8 cellular contexts compared by ENCODE assay signal in genomic region chr17:7549401-7550055, GRCh38. TPM values are rescaled to one million over a fixed set of nuclear protein-coding genes. Genes with fewer than 3 reads are reported as not detected.
DNase-seq lines count a peak whose midpoint lies in the region; ATAC-seq and TF ChIP-seq lines count a peak whose summit lies in the region.

No MANE protein-coding gene starts in this region.

- H3K27me3 Mint-ChIP-seq in neural crest cell (ENCODE audit: low read depth), result peaks cover 9% of the 10 kb centered on the region

- peak overlapping the region; percentile 70 for H3K4me3 Mint-ChIP-seq in neural crest cell

- H3K36me3 ChIP-seq in GM06990 (ENCODE audit: control insufficient read depth, insufficient read depth, low read length), result no peaks in the 10 kb centered on the region
- H3K36me3 ChIP-seq in esophagus (ENCODE audit: control insufficient read depth in 2 of 2, insufficient read depth in 2 of 2, low read length in 1 of 2), result no peaks in the 10 kb centered on the region

- H3K36me3 Mint-ChIP-seq in neural crest cell (ENCODE audit: low read depth), result no peaks in the 10 kb centered on the region

- no peaks in the 10 kb centered on the region for H3K27me3 ChIP-seq in GM06990 (replicated peaks; ENCODE audit: control insufficient read depth, insufficient read depth, low read length)
- H3K27me3 ChIP-seq in esophagus (ENCODE audit: control insufficient read depth in 1 of 2, insufficient read depth in 2 of 2, low read length in 2 of 2), result no peaks in the 10 kb centered on the region

- H3K27ac ChIP-seq in esophagus (ENCODE audit: low read depth in 2 of 2, low read length in 1 of 2), result peak overlapping the region; percentile 77 to 85

- H3K4me3 ChIP-seq in GM06990 (replicated peaks; ENCODE audit: low read depth, low read length) (peak overlapping the region; percentile 61), esophagus (ENCODE audit: low read depth in 1 of 2, low read length in 2 of 2) (peak overlapping the region; percentile 58 to 60)

- no peaks in the 10 kb centered on the region for H3K9me3 Mint-ChIP-seq in neural crest cell

- DNase-seq in GM06990 (ENCODE audit: extremely low read depth, insufficient read length), result no peak
- DNase-seq in activated CD4-positive, alpha-beta T cell treated with anti-CD3 and anti-CD28 coated beads, Interleukin-2, amount 50 U/mL, for 48 hours, result peak; percentile 52 to 59
- no peak for DNase-seq in neural crest cell (ENCODE audit: low read depth, low spot score)
- DNase-seq in NCI-H2029 treated with DMSO at 0.1 percent for 48 hours (lab: John Stamatoyannopoulos, UW), result no peak
- DNase-seq in GOT3 (lab: John Stamatoyannopoulos, UW), result no peak
- DNase-seq in NCI-H2227 (lab: John Stamatoyannopoulos, UW; ENCODE audit: unreplicated experiment), result no peak

- no peak for TF ChIP-seq CTCF in GM06990 (IDR thresholded peaks at IDR 0.05; ENCODE audit: insufficient read depth, low read length, poor library complexity, severe bottlenecking)
- no peak for TF ChIP-seq CTCF in neural crest cell (conservative IDR thresholded peaks at IDR 0.05)

- WGBS in esophagus, 2 donors, result 21 to 24% methylated on average over 20 of the region's 20 CpGs

- peak overlapping the region; percentile 32 for H3K27ac Mint-ChIP-seq in neural crest cell (ENCODE audit: unreplicated experiment)

- no peaks in the 10 kb centered on the region for H3K9me3 ChIP-seq in esophagus (ENCODE audit: control insufficient read depth in 2 of 2, insufficient read depth in 1 of 2, low read depth in 1 of 2, low read length in 1 of 2)

- ATAC-seq in GM18519 (IDR thresholded peaks at IDR 0.05; ENCODE audit: low FRiP score, unreplicated experiment), result no peak

- peaks cover 11% of the 10 kb centered on the region for H3K4me1 Mint-ChIP-seq in neural crest cell

- peaks cover 2 to 7% of the 10 kb centered on the region in 2 donors for H3K4me1 ChIP-seq in esophagus (ENCODE audit: control insufficient read depth in 2 of 2, insufficient read depth in 2 of 2, low read length in 1 of 2)

RNA-seq across cellular contexts. Expression of gene TNFSF12, which starts 0.7 kb away (rescaled TPM):
- polyA plus RNA-seq in esophagus, result 10 to 100 TPM in 1 of 2 donors, 1 to 10 TPM in 1; 8.0 to 13.0 TPM
- total RNA-seq in neural crest cell, result 4.1 and 5.4 TPM in 2 replicates

RNA-seq across cellular contexts. Expression of gene TNFSF13, which starts 9.0 kb away (rescaled TPM):
- 1 to 10 TPM; 5.4 to 5.6 TPM for polyA plus RNA-seq in esophagus
- 0.45 and 0.86 TPM in 2 replicates for total RNA-seq in neural crest cell

RNA-seq across cellular contexts. Expression of gene SENP3, which starts 12.2 kb away (rescaled TPM):
- 10 to 100 TPM; 21.6 to 33.6 TPM for polyA plus RNA-seq in esophagus
- 83.7 and 85.7 TPM in 2 replicates for total RNA-seq in neural crest cell

RNA-seq across cellular contexts. Expression of gene CD68, which starts 29.9 kb away (rescaled TPM):
- polyA plus RNA-seq in esophagus, result 10 to 100 TPM; 30.5 to 62.4 TPM
- total RNA-seq in neural crest cell, result 0.49 and 1.6 TPM in 2 replicates

RNA-seq across cellular contexts. Expression of gene MPDU1, which starts 34.1 kb away (rescaled TPM):
- polyA plus RNA-seq in esophagus, result 10 to 100 TPM; 56.9 to 60.0 TPM
- 74.4 and 83.7 TPM in 2 replicates for total RNA-seq in neural crest cell

Comparison
In these comparisons a context has a peak if more than half of its experiments do, and no peak if none do; other contexts are left out.
1. DNase-seq: peak in activated CD4-positive, alpha-beta T cell treated with anti-CD3 and anti-CD28 coated beads, Interleukin-2, amount 50 U/mL, for 48 hours (2 of 2); none in GM06990 (single experiment), neural crest cell (single experiment), NCI-H2029 treated with DMSO at 0.1 percent for 48 hours (single experiment), GOT3 (single experiment) and NCI-H2227 (single experiment).